ENCODE assay signal across 8 cellular contexts in genomic region chr13:32019612-32020233, GRCh38. TPM values are rescaled to one million over a fixed set of nuclear protein-coding genes. Genes with fewer than 3 reads are reported as not detected.
DNase-seq lines count a peak whose midpoint lies in the region; ATAC-seq, FAIRE-seq and TF ChIP-seq lines count a peak whose summit lies in the region.

No MANE protein-coding gene starts in this region.

- H3K27me3 ChIP-seq in breast epithelium (no peaks in the 10 kb centered on the region), keratinocyte (ENCODE audit: control insufficient read depth, extremely low read depth, insufficient read depth, low read length) (no peaks in the 10 kb centered on the region)

- H3K4me3 ChIP-seq in breast epithelium (no peak overlapping the region), keratinocyte (ENCODE audit: control insufficient read depth in 2 of 3, extremely low read depth in 1 of 3, insufficient read depth in 2 of 3, low read depth in 1 of 3, low read length in 3 of 3) (no peak overlapping the region)

- TF ChIP-seq CTCF in breast epithelium (IDR thresholded peaks at IDR 0.05) (peak in 2 of 3 donors; percentile 35 to 50), keratinocyte (optimal IDR thresholded peaks at IDR 0.05 in 1 of 3, IDR thresholded peaks at IDR 0.05 in 1 of 3, conservative IDR thresholded peaks at IDR 0.05 in 1 of 3; ENCODE audit: extremely low read depth in 1 of 3, insufficient read depth in 2 of 3, low read length in 3 of 3) (peak; percentile 57 to 70 (median 68))

- DNase-seq in AML-193 (lab: John Stamatoyannopoulos, UW) (peak; percentile 30 to 38), GM12891 (ENCODE audit: insufficient read length, low spot score) (peak; percentile 44), NOMO-1 treated with dmso at 0.1 percent for 144 hours (lab: John Stamatoyannopoulos, UW; ENCODE audit: unreplicated experiment) (peak; percentile 66), breast epithelium (ENCODE audit: low spot score in 2 of 2) (no peak), keratinocyte (ENCODE audit: low read depth, low spot score) (no peak), superior temporal gyrus (ENCODE audit: extremely low spot score) (peak; percentile 78), T-helper 9 cell (no peak)

- H3K36me3 ChIP-seq in breast epithelium = no peaks in the 10 kb centered on the region
- no peaks in the 10 kb centered on the region for H3K36me3 ChIP-seq in keratinocyte (ENCODE audit: control insufficient read depth in 2 of 2, extremely low read depth in 1 of 2, insufficient read depth in 2 of 2, low read length in 2 of 2)

- dilution Hi-C loops in keratinocyte (cut with MboI; ENCODE audit: extremely low pct_ligation_motif_present, low sequenced_read_pairs) = no loop called here

- H2AFZ ChIP-seq in keratinocyte (ENCODE audit: control insufficient read depth, low read length) = no peak overlapping the region

- intact Hi-C loops in breast epithelium (cut with DNase I; ENCODE audit: low total_unique reads) = no loop called here

- H3K9ac ChIP-seq in keratinocyte (ENCODE audit: control insufficient read depth, extremely low read depth, insufficient read depth, low read length) = no peak overlapping the region

- H3K4me2 ChIP-seq in keratinocyte (ENCODE audit: control insufficient read depth, extremely low read depth, insufficient read depth, low read depth, low read length) = no peak overlapping the region

- TF ChIP-seq POLR2A in GM12891 (IDR thresholded peaks at IDR 0.05; ENCODE audit: low read depth, low read length) (no peak), breast epithelium (IDR thresholded peaks at IDR 0.05) (no peak)

- ATAC-seq in HG03045 (IDR thresholded peaks at IDR 0.05; ENCODE audit: unreplicated experiment) = peak; percentile 65

- no peaks in the 10 kb centered on the region for H3K9me1 ChIP-seq in keratinocyte (ENCODE audit: control insufficient read depth, extremely low read depth, insufficient read depth, low read length)

- H3K4me1 ChIP-seq in breast epithelium = no peaks in the 10 kb centered on the region
- H3K4me1 ChIP-seq in keratinocyte (ENCODE audit: control insufficient read depth, extremely low read depth, insufficient read depth, low read length) = no peaks in the 10 kb centered on the region

- no peaks in the 10 kb centered on the region for H3K79me2 ChIP-seq in keratinocyte (ENCODE audit: control insufficient read depth, insufficient read depth, low read length)

- H4K20me1 ChIP-seq in keratinocyte (ENCODE audit: control insufficient read depth, extremely low read depth, insufficient read depth, low read length) = no peaks in the 10 kb centered on the region

- H3K9me3 ChIP-seq in breast epithelium = no peaks in the 10 kb centered on the region
- H3K9me3 ChIP-seq in keratinocyte (ENCODE audit: control insufficient read depth, low read depth, low read length) = no peaks in the 10 kb centered on the region

- H3K27ac ChIP-seq in breast epithelium (no peak overlapping the region), keratinocyte (ENCODE audit: control insufficient read depth, insufficient read depth, low read length) (no peak overlapping the region)

- FAIRE-seq in GM12891 (lab: Jason Lieb, UNC) = peak; percentile 97
- FAIRE-seq in keratinocyte (lab: Jason Lieb, UNC) = no peak

TF ChIP-seq in GM12891, 5 proteins besides CTCF, POLR2A, EP300 and RAD21:
- TF ChIP-seq PAX5 (IDR thresholded peaks at IDR 0.05; ENCODE audit: insufficient read depth, low read length, severe bottlenecking) = no peak
- no peak for TF ChIP-seq SPI1 (IDR thresholded peaks at IDR 0.05; ENCODE audit: low read depth, low read length)
- TF ChIP-seq TAF1 (IDR thresholded peaks at IDR 0.05; ENCODE audit: low read depth, low read length) = no peak
- TF ChIP-seq POLR2AphosphoS5 (IDR thresholded peaks at IDR 0.05; ENCODE audit: low read depth, low read length) = no peak
- no peak for TF ChIP-seq POU2F2 (IDR thresholded peaks at IDR 0.05; ENCODE audit: low read depth, low read length)

RNA-seq across cellular contexts. Expression of gene FRY, which starts 11.9 kb away (rescaled TPM):
- polyA plus RNA-seq in GM12891 (2012; ENCODE audit: low read depth, missing spikeins) = 3.0 TPM
- total RNA-seq in breast epithelium = 10 to 100 TPM; 41.0 to 52.8 (median 46.4) TPM
- polyA plus RNA-seq in keratinocyte = 0.52 to 0.80 TPM (median 0.60 TPM) in 3 replicates
- polyA plus RNA-seq in keratinocyte (2011; ENCODE audit: low read depth) = 13.3 TPM
- 0.55 and 0.56 TPM in 2 replicates for polyA plus RNA-seq in keratinocyte (2011; cell fraction: cytosol; rRNA removed)
- polyA plus RNA-seq in keratinocyte (2011; cell fraction: nucleus; rRNA removed) = 1.5 and 2.3 TPM in 2 replicates
- 0.62 and 4.8 TPM in 2 replicates for polyA plus RNA-seq in keratinocyte (2012; ENCODE audit: low replicate concordance)
- 1.1 to 2.5 TPM (median 2.2 TPM) in 3 replicates for polyA minus RNA-seq in keratinocyte
- polyA minus RNA-seq in keratinocyte (2011; cell fraction: cytosol; rRNA and poly(A)+ RNA removed) = 2.1 TPM
- polyA minus RNA-seq in keratinocyte (2011; cell fraction: nucleus; rRNA and poly(A)+ RNA removed) = 3.7 and 5.0 TPM in 2 replicates

Comparison
In these comparisons a context has a peak if more than half of its experiments do, and no peak if none do; other contexts are left out.
1. DNase-seq: peak in AML-193 (2 of 2), GM12891 (single experiment), NOMO-1 treated with dmso at 0.1 percent for 144 hours (single experiment) and superior temporal gyrus (single experiment); none in breast epithelium (0 of 2), keratinocyte (single experiment) and T-helper 9 cell (single experiment).